In genomic region chr4:7746351-7747061, GRCh38 we compare ENCODE assay signal across 19 cellular contexts.
"Had no signal": no experiment of that assay in that cellular context is flagged by ENCODE, and none has a peak within 500 bp of the region (broad histone marks: within the 10 kb centered on the region; RNA-seq: fewer than 3 reads in every experiment).

No MANE protein-coding gene starts in this region.

- H3K36me3 Mint-ChIP-seq: stimulated activated memory B cell treated with anti-CD40 and anti-IgM and Interleukin-4, amounts not matched to agents 10 μg/mL and 1 μg/mL and 100 μg/mL, for 72 hours had no signal

- H3K4me3 Mint-ChIP-seq: naive thymus-derived CD4-positive, alpha-beta T cell; nephron; neural progenitor cell; stimulated activated memory B cell treated with anti-CD40 and anti-IgM and Interleukin-4, amounts not matched to agents 10 μg/mL and 1 μg/mL and 100 μg/mL, for 72 hours had no signal

- H3K27ac ChIP-seq: coronary artery, gastrocnemius medialis, neural progenitor cell, psoas muscle, sigmoid colon, testis, tibial artery, upper lobe of left lung had no signal

- H2AFZ ChIP-seq: neural progenitor cell had no signal

- H3K4me2 ChIP-seq: neural progenitor cell had no signal

- H3K4me1 Mint-ChIP-seq: stimulated activated memory B cell treated with anti-CD40 and anti-IgM and Interleukin-4, amounts not matched to agents 10 μg/mL and 1 μg/mL and 100 μg/mL, for 72 hours had no signal

- ATAC-seq: gastrocnemius medialis; psoas muscle; right cardiac atrium; stimulated activated memory B cell treated with anti-CD40 and anti-IgM and Interleukin-4, amounts not matched to agents 10 μg/mL and 1 μg/mL and 100 μg/mL, for 72 hours; stimulated activated naive CD8-positive, alpha-beta T cell treated with anti-CD3 and anti-CD28 coated beads, Interleukin-15, Interleukin-2, amounts not matched to agents 100 U/mL and 50 U/mL, for 24 hours had no signal

- H3K4me3 ChIP-seq: coronary artery, dorsolateral prefrontal cortex, gastrocnemius medialis, neural progenitor cell, psoas muscle, sigmoid colon, testis, tibial artery, upper lobe of left lung had no signal

- DNase-seq: effector CD4-positive, alpha-beta T cell; foreskin fibroblast; mesendoderm; naive thymus-derived CD4-positive, alpha-beta T cell; sigmoid colon; stimulated activated CD4-positive, alpha-beta T cell treated with anti-CD3 and anti-CD28 coated beads, Interleukin-2, amount 100 ng/mL, for 24 hours; stimulated activated CD4-positive, alpha-beta T cell treated with anti-CD3 and anti-CD28 coated beads, Interleukin-4, amount 100 ng/mL, for 24 hours; stimulated activated naive CD8-positive, alpha-beta T cell treated with anti-CD3 and anti-CD28 coated beads, Interleukin-15, Interleukin-2, amounts not matched to agents 100 U/mL and 50 U/mL, for 24 hours; testis; upper lobe of left lung had no signal

- H3K4me1 ChIP-seq: gastrocnemius medialis, neural progenitor cell, psoas muscle, testis had no signal

- H3K27ac Mint-ChIP-seq: nephron; neural progenitor cell; stimulated activated memory B cell treated with anti-CD40 and anti-IgM and Interleukin-4, amounts not matched to agents 10 μg/mL and 1 μg/mL and 100 μg/mL, for 72 hours had no signal

- H3K27me3 Mint-ChIP-seq: naive thymus-derived CD4-positive, alpha-beta T cell had no signal

- H3K36me3 ChIP-seq: gastrocnemius medialis, neural progenitor cell, sigmoid colon, tibial artery, upper lobe of left lung had no signal

- H3K9me3 Mint-ChIP-seq: nephron; stimulated activated memory B cell treated with anti-CD40 and anti-IgM and Interleukin-4, amounts not matched to agents 10 μg/mL and 1 μg/mL and 100 μg/mL, for 72 hours had no signal

- H3K9me3 ChIP-seq: gastrocnemius medialis, psoas muscle, sigmoid colon, testis, tibial artery, upper lobe of left lung had no signal

- H3K9ac ChIP-seq: neural progenitor cell had no signal

- H3K27me3 ChIP-seq: dorsolateral prefrontal cortex, neural progenitor cell, sigmoid colon, testis, tibial artery, upper lobe of left lung had no signal
